In the genomic region with DNA sequence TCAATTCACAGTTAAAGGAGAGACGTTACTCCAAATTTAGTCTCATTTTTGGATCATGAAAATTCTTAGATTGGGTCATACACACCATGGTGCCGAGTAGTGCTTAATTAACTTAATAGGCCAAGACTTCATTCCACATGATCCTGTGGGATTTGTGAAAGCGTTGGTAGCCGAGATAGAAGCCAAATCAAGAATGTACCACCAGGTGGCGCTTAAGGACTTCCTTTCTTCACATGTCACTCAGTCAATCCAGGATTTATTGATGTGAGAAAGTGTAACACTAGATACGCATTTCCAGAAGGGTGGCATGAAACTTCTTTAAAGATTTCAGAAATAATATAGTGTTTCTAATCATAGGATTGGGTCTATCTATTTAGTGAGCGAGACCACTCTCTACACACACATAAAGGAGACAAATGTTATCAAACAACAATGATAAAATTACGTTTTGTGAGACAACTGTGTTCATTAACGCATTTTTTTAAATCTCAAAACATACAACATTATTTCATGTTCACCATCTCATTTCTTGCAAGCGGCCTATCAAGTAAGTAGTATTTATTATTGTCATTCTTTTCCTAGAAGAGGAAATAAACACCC, we compare ENCODE assay signal across 8 cellular contexts.
DNase-seq lines count a peak whose midpoint lies in the region; ATAC-seq and TF ChIP-seq lines count a peak whose summit lies in the region.

No MANE protein-coding gene starts in this region.

- H3K4me3 ChIP-seq in retinal pigment epithelial cell (ENCODE audit: low read length), result no peak overlapping the region

- CTCF ChIA-PET in WTC11 (lab: Charles Lee), result no interaction called here

- no peaks in the 10 kb centered on the region for H3K4me1 Mint-ChIP-seq in WTC11

- H3K36me3 Mint-ChIP-seq in WTC11, result peaks cover 64% of the 10 kb centered on the region

- POLR2A ChIA-PET in WTC11 (lab: Charles Lee), result no interaction called here

- H3K9me3 Mint-ChIP-seq in WTC11, result peaks cover 82% of the 10 kb centered on the region

- no peaks in the 10 kb centered on the region; the same call in 1 of the 2 replicates for H3K27me3 Mint-ChIP-seq in WTC11 (ENCODE audit: low read depth)

- no peak overlapping the region for H3K27ac Mint-ChIP-seq in WTC11

- ATAC-seq in HG02588 (IDR thresholded peaks at IDR 0.05; ENCODE audit: unreplicated experiment), result peak; percentile 74
- ATAC-seq in WTC11, result no peak

- peak; percentile 65 for TF ChIP-seq CTCF in GM10266 (IDR thresholded peaks at IDR 0.05; ENCODE audit: control insufficient read depth, insufficient read depth, low read depth, missing control alignments)
- TF ChIP-seq CTCF in WTC11 (IDR thresholded peaks at IDR 0.05), result peak; percentile 20; the same call in 1 of the 2 replicates
- peak; percentile 80 for TF ChIP-seq CTCF in retinal pigment epithelial cell (conservative IDR thresholded peaks at IDR 0.05; ENCODE audit: low read depth, low read length)

- no peak overlapping the region for H3K4me3 Mint-ChIP-seq in WTC11

- intact Hi-C loops in posterior vena cava (cut with DNase I), result no loop called here

- DNase-seq in AG08396 (ENCODE audit: low spot score) (peak; percentile 7), GM10266 (ENCODE audit: extremely low spot score) (peak; percentile 29), NCI-H146 treated with DMSO at 0.1 percent for 48 hours (lab: John Stamatoyannopoulos, UW; ENCODE audit: unreplicated experiment) (peak; percentile 11), WTC11 (ENCODE audit: low spot score) (peak; percentile 37), globus pallidus (ENCODE audit: low spot score) (peak; percentile 75), retinal pigment epithelial cell (ENCODE audit: low read depth) (peak; percentile 54), posterior vena cava (ENCODE audit: low spot score) (no peak)

TF ChIP-seq in WTC11, 78 proteins besides CTCF, POLR2A, EP300 and RAD21:
- TF ChIP-seq, protein P1, sequence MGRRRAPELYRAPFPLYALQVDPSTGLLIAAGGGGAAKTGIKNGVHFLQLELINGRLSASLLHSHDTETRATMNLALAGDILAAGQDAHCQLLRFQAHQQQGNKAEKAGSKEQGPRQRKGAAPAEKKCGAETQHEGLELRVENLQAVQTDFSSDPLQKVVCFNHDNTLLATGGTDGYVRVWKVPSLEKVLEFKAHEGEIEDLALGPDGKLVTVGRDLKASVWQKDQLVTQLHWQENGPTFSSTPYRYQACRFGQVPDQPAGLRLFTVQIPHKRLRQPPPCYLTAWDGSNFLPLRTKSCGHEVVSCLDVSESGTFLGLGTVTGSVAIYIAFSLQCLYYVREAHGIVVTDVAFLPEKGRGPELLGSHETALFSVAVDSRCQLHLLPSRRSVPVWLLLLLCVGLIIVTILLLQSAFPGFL (CRISPR knock-in tag; IDR thresholded peaks at IDR 0.05; ENCODE audit: borderline replicate concordance), result no peak
- TF ChIP-seq, protein P2, sequence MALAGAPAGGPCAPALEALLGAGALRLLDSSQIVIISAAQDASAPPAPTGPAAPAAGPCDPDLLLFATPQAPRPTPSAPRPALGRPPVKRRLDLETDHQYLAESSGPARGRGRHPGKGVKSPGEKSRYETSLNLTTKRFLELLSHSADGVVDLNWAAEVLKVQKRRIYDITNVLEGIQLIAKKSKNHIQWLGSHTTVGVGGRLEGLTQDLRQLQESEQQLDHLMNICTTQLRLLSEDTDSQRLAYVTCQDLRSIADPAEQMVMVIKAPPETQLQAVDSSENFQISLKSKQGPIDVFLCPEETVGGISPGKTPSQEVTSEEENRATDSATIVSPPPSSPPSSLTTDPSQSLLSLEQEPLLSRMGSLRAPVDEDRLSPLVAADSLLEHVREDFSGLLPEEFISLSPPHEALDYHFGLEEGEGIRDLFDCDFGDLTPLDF (CRISPR knock-in tag; IDR thresholded peaks at IDR 0.05), result no peak
- TF ChIP-seq TCF7 (CRISPR knock-in tag; IDR thresholded peaks at IDR 0.05; ENCODE audit: low read depth) (no peak), RORB (CRISPR knock-in tag; IDR thresholded peaks at IDR 0.05) (no peak), EMX1 (CRISPR knock-in tag; IDR thresholded peaks at IDR 0.05) (no peak), TEAD1 (CRISPR knock-in tag; IDR thresholded peaks at IDR 0.05) (no peak), TEAD4 (CRISPR knock-in tag; IDR thresholded peaks at IDR 0.05) (no peak), ZNF263 (CRISPR knock-in tag; IDR thresholded peaks at IDR 0.05; ENCODE audit: low read depth) (no peak), JAZF1 (CRISPR knock-in tag; IDR thresholded peaks at IDR 0.05) (no peak), SMAD3 (CRISPR knock-in tag; IDR thresholded peaks at IDR 0.05; ENCODE audit: borderline replicate concordance) (no peak), ZNF416 (CRISPR knock-in tag; IDR thresholded peaks at IDR 0.05) (no peak)
- TF ChIP-seq, protein P3, sequence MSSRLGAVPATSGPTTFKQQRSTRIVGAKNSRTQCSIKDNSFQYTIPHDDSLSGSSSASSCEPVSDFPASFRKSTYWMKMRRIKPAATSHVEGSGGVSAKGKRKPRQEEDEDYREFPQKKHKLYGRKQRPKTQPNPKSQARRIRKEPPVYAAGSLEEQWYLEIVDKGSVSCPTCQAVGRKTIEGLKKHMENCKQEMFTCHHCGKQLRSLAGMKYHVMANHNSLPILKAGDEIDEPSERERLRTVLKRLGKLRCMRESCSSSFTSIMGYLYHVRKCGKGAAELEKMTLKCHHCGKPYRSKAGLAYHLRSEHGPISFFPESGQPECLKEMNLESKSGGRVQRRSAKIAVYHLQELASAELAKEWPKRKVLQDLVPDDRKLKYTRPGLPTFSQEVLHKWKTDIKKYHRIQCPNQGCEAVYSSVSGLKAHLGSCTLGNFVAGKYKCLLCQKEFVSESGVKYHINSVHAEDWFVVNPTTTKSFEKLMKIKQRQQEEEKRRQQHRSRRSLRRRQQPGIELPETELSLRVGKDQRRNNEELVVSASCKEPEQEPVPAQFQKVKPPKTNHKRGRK (CRISPR knock-in tag; IDR thresholded peaks at IDR 0.05; ENCODE audit: borderline replicate concordance), result no peak
- TF ChIP-seq, protein P4, sequence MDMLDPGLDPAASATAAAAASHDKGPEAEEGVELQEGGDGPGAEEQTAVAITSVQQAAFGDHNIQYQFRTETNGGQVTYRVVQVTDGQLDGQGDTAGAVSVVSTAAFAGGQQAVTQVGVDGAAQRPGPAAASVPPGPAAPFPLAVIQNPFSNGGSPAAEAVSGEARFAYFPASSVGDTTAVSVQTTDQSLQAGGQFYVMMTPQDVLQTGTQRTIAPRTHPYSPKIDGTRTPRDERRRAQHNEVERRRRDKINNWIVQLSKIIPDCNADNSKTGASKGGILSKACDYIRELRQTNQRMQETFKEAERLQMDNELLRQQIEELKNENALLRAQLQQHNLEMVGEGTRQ (CRISPR knock-in tag; IDR thresholded peaks at IDR 0.05), result no peak

Comparison
In these comparisons a context has a peak if more than half of its experiments do, and no peak if none do; other contexts are left out.
1. CTCF ChIP-seq: peak in every context shown above with its lines; median percentile 80 in retinal pigment epithelial cell; 65 in GM10266; 20 in WTC11.